8 cellular contexts compared by ENCODE assay signal in genomic region chr6:155493694-155494143, GRCh38. TPM values are rescaled to one million over a fixed set of nuclear protein-coding genes. Genes with fewer than 3 reads are reported as not detected.
DNase-seq lines count a peak whose midpoint lies in the region; ATAC-seq, FAIRE-seq and TF ChIP-seq lines count a peak whose summit lies in the region.

No MANE protein-coding gene starts in this region.

- DNase-seq in HPDE6-E6E7 (ENCODE audit: extremely low spot score) = peak; percentile 83
- DNase-seq in amniotic stem cell (lab: John Stamatoyannopoulos, UW) = peak; percentile 98
- DNase-seq in left colon = peak; percentile 5 to 33
- no peak for DNase-seq in NCI-H2196 (lab: John Stamatoyannopoulos, UW; ENCODE audit: unreplicated experiment)
- no peak for DNase-seq in HEK293T (ENCODE audit: extremely low spot score)
- no peak for DNase-seq in SHP77 treated with DMSO at 0.1 percent for 48 hours (lab: John Stamatoyannopoulos, UW)

- POLR2A ChIA-PET in HEK293T (lab: Yijun Ruan, JAX) = no interaction called here

- ATAC-seq in GM21423 (IDR thresholded peaks at IDR 0.05; ENCODE audit: unreplicated experiment) (peak; percentile 73), left colon (no peak)

- peak; percentile 97 for FAIRE-seq in G401.6 (lab: Jason Lieb, UNC)

- intact Hi-C loops in left colon (cut with DNase I, micrococcal nuclease) = no loop called here

- CTCF ChIA-PET in HEK293T (lab: Yijun Ruan, JAX) = no interaction called here

TF ChIP-seq in HEK293T, 16 proteins besides CTCF, POLR2A, EP300 and RAD21:
- TF ChIP-seq SP1 (IDR thresholded peaks at IDR 0.05) (no peak), ELF4 (IDR thresholded peaks at IDR 0.05) (no peak), BHLHE40 (IDR thresholded peaks at IDR 0.05; ENCODE audit: borderline replicate concordance) (no peak), L3MBTL2 (conservative IDR thresholded peaks at IDR 0.05) (no peak), FOXA1 (IDR thresholded peaks at IDR 0.05) (no peak), LEF1 (IDR thresholded peaks at IDR 0.05; ENCODE audit: borderline replicate concordance) (no peak), NFRKB (IDR thresholded peaks at IDR 0.05) (no peak), FOXM1 (IDR thresholded peaks at IDR 0.05; ENCODE audit: borderline replicate concordance) (no peak), HDGF (IDR thresholded peaks at IDR 0.05; ENCODE audit: borderline replicate concordance) (no peak), ZNF384 (IDR thresholded peaks at IDR 0.05) (no peak), FOXK2 (IDR thresholded peaks at IDR 0.05) (no peak)
TF ChIP-seq in HEK293T: peak in this region for 0.

RNA-seq across cellular contexts. Expression of gene NOX3, which starts 38.1 kb away (rescaled TPM):
- not detected for total RNA-seq in left colon

Comparison
In these comparisons a context has a peak if more than half of its experiments do, and no peak if none do; other contexts are left out.
1. DNase-seq: peak in HPDE6-E6E7 (single experiment), amniotic stem cell (single experiment) and left colon (2 of 2); none in NCI-H2196 (single experiment), HEK293T (single experiment) and SHP77 treated with DMSO at 0.1 percent for 48 hours (single experiment).